In genomic region chr3:129461022-129461421, GRCh38 we compare ENCODE assay signal across 16 cellular contexts. TPM values are rescaled to one million over a fixed set of nuclear protein-coding genes. Genes with fewer than 3 reads are reported as not detected.
DNase-seq lines count a peak whose midpoint lies in the region; ATAC-seq, FAIRE-seq and TF ChIP-seq lines count a peak whose summit lies in the region.
"Had no signal": no experiment of that assay in that cellular context is flagged by ENCODE, and none has a peak within 500 bp of the region (broad histone marks: within the 10 kb centered on the region; RNA-seq: fewer than 3 reads in every experiment).

No MANE protein-coding gene starts in this region.

- H3K27me3 ChIP-seq in K562 (ENCODE audit: control insufficient read depth in 2 of 2, insufficient read depth in 2 of 2, low read length in 2 of 2): no peaks in the 10 kb centered on the region
- H3K27me3 ChIP-seq: left lung, tibial artery had no signal

- TF ChIP-seq CTCF in K562 (IDR thresholded peaks at IDR 0.05 in 2 of 3, conservative IDR thresholded peaks at IDR 0.05 in 1 of 3; ENCODE audit: insufficient read depth in 2 of 3, low read depth in 1 of 3, low read length in 3 of 3): no peak

- 33% methylated on average over 1 of the region's 1 CpG for WGBS in K562 (ENCODE audit: insufficient coverage, low coverage, missing lambda C conversion rate)

- no peaks in the 10 kb centered on the region for H3K79me2 ChIP-seq in K562 (ENCODE audit: control insufficient read depth, insufficient read depth, low read length)

- in situ Hi-C loops in K562 (cut with MboI): no loop called here

- peak overlapping the region; percentile 89 for H2AFZ ChIP-seq in K562 (ENCODE audit: low read depth, low read length)

- intact Hi-C loops in K562 (cut with micrococcal nuclease) (no loop called here), left colon (cut with DNase I, micrococcal nuclease) (no loop called here)

- no peak for TF ChIP-seq RAD21 in K562 (CRISPR knock-in tag; conservative IDR thresholded peaks at IDR 0.05 in 1 of 2, IDR thresholded peaks at IDR 0.05 in 1 of 2)

- peak overlapping the region in 1 of 2 experiments; percentile 86; a peak in 2 of 4 replicates for H3K9ac ChIP-seq in K562 (ENCODE audit: insufficient read depth in 1 of 2, low read depth in 2 of 2, low read length in 2 of 2)

- H3K27ac ChIP-seq in K562 (ENCODE audit: extremely low read depth, low read depth, low read length): peak overlapping the region; percentile 99
- H3K27ac ChIP-seq: left lung, tibial artery had no signal

- FAIRE-seq in K562 (lab: Jason Lieb, UNC): no peak
- FAIRE-seq: frontal cortex had no signal

- no peak for ATAC-seq in K562
- no peak for ATAC-seq in HG03045 (IDR thresholded peaks at IDR 0.05; ENCODE audit: unreplicated experiment)
- ATAC-seq in left colon: no peak

- H3K4me3 ChIP-seq in K562: no peak overlapping the region
- H3K4me3 ChIP-seq: left lung, tibial artery had no signal

- H4K20me1 ChIP-seq in K562 (replicated peaks; ENCODE audit: control insufficient read depth, insufficient read depth, low read length): no peaks in the 10 kb centered on the region

- POLR2A ChIA-PET in K562 (lab: Yijun Ruan, JAX): interaction anchor here (0.7 to 1.8 kb wide), 3 partner anchors 12 to 145 kb away, joined by 3 to 14 read pairs (median 3); partner anchors contain the start of genes IFT122 and MBD4

- H3K36me3 ChIP-seq in K562 (ENCODE audit: control insufficient read depth, insufficient read depth, low read length): peaks cover 4% of the 10 kb centered on the region; the same call in 1 of the 3 replicates

- no peak for TF ChIP-seq EP300 in K562 (IDR thresholded peaks at IDR 0.05; ENCODE audit: low read length)

- BruUV-seq in K562 (replicated peaks; lab: Mats Ljungman, UMichigan): no TSS peak

- DNase-seq in ELR (ENCODE audit: low read depth) (peak; percentile 93), HS-5 (ENCODE audit: low read depth) (peak; percentile 22), K562 (ENCODE audit: extremely low read depth in 1 of 4, low spot score in 3 of 4) (peak in 1 of 4 experiments; percentile 23), myocyte (ENCODE audit: low read depth) (peak; percentile 15), left colon (no peak), DMS153 (lab: John Stamatoyannopoulos, UW) (no peak)
- no peak for DNase-seq in stimulated activated naive CD4-positive, alpha-beta T cell (lab: John Stamatoyannopoulos, UW)
- DNase-seq: activated CD8-positive, alpha-beta memory T cell treated with anti-CD3 and anti-CD28 coated beads, Interleukin-2, amount 50 U/mL, for 48 hours; Calu3; central memory CD4-positive, alpha-beta T cell; left lung; NCI-H2029; T-helper 9 cell; tibial artery had no signal

- CTCF ChIA-PET in K562 (lab: Yijun Ruan, JAX; ENCODE audit: low intra/inter-chr PET ratio): no interaction called here

- no peak for TF ChIP-seq POLR2A in K562 (conservative IDR thresholded peaks at IDR 0.05)

- peak overlapping the region; percentile 90 for H3K4me2 ChIP-seq in K562 (ENCODE audit: insufficient read depth, low read length)

- no peaks in the 10 kb centered on the region for H3K9me1 ChIP-seq in K562 (ENCODE audit: control insufficient read depth, insufficient read depth, low read length)

- no peaks in the 10 kb centered on the region for H3K9me3 ChIP-seq in K562 (replicated peaks; ENCODE audit: control insufficient read depth, insufficient read depth, low read depth, low read length)
- H3K9me3 ChIP-seq: left lung, tibial artery had no signal

- peaks cover 14 to 39% of the 10 kb centered on the region in 2 experiments for H3K4me1 ChIP-seq in K562 (replicated peaks in 1 of 2; ENCODE audit: control insufficient read depth in 2 of 2, insufficient read depth in 2 of 2, low read length in 2 of 2)
- H3K4me1 ChIP-seq: left lung, tibial artery had no signal

TF ChIP-seq in K562, 482 proteins besides CTCF, POLR2A, EP300 and RAD21 (continues in another document):
- no peak for TF ChIP-seq MLX (CRISPR knock-in tag; conservative IDR thresholded peaks at IDR 0.05)

RNA-seq across cellular contexts. Expression of gene IFT122, which starts 21.0 kb away (rescaled TPM):
- 118 and 123 TPM in 2 replicates for total RNA-seq in K562 (2011; cell fraction: chromatin; rRNA removed; ENCODE audit: low replicate concordance)
- total RNA-seq in K562 (2011; cell fraction: nucleolus; rRNA removed): 58.6 and 64.5 TPM in 2 replicates
- 64.7 and 77.3 TPM in 2 replicates for total RNA-seq in K562 (2011; cell fraction: nucleoplasm; rRNA removed)
- 7.0 and 8.8 TPM in 2 replicates for total RNA-seq in K562 (2014; rRNA removed)
- 7.1 and 8.4 TPM in 2 replicates for total RNA-seq in K562 (2014; rRNA removed; fragmentation: Illumina TruSeq; extraction: Trizol)
- 7.7 and 8.2 TPM in 2 replicates for total RNA-seq in K562 (2015; rRNA removed; fragmentation: Illumina TruSeq; extraction: Trizol)
- 11.1 and 12.9 TPM in 2 replicates for total RNA-seq in K562 (2021)
- polyA plus RNA-seq in K562 (2011; rRNA removed): 11.5 and 15.5 TPM in 2 replicates
- polyA plus RNA-seq in K562 (2011; cell fraction: cytosol; rRNA removed): 11.0 and 12.7 TPM in 2 replicates
- polyA plus RNA-seq in K562 (2011; cell fraction: nucleus; rRNA removed): 45.8 and 67.6 TPM in 2 replicates
- 12.8 and 21.8 TPM in 2 replicates for polyA plus RNA-seq in K562 (2012)
- polyA plus RNA-seq in K562 (2014; fragmentation: Illumina TruSeq; extraction: Trizol): 8.4 and 9.0 TPM in 2 replicates
- polyA plus RNA-seq in K562 (2014; fragmentation: Nextera tagmentation; extraction: Ambion mirVana): 1 to 10 TPM; 2.4 to 7.0 TPM
- 9.6 and 11.1 TPM in 2 replicates for polyA plus RNA-seq in K562 (2014; rRNA removed)
- polyA minus RNA-seq in K562 (2011; rRNA and poly(A)+ RNA removed): 26.7 and 28.2 TPM in 2 replicates
- polyA minus RNA-seq in K562 (2011; cell fraction: cytosol; rRNA and poly(A)+ RNA removed): 7.8 and 15.9 TPM in 2 replicates
- polyA minus RNA-seq in K562 (2011; cell fraction: nucleus; rRNA and poly(A)+ RNA removed): 24.5 and 32.7 TPM in 2 replicates
- 8.1 and 10.7 TPM in 2 replicates for total RNA-seq in myocyte
- 21.7 TPM for polyA plus RNA-seq in myocyte (2012)
- 10 to 100 TPM; 18.8 to 21.6 TPM for total RNA-seq in left colon

RNA-seq across cellular contexts. Expression of gene MBD4, which starts 21.3 kb away (rescaled TPM):
- total RNA-seq in K562 (2011; cell fraction: chromatin; rRNA removed; ENCODE audit: low replicate concordance): 34.9 and 102 TPM in 2 replicates
- 20.8 and 23.4 TPM in 2 replicates for total RNA-seq in K562 (2011; cell fraction: nucleolus; rRNA removed)
- 40.0 and 49.9 TPM in 2 replicates for total RNA-seq in K562 (2011; cell fraction: nucleoplasm; rRNA removed)
- total RNA-seq in K562 (2014; rRNA removed) (28.4 and 32.8 TPM in 2 replicates), K562 (2014; rRNA removed; fragmentation: Illumina TruSeq; extraction: Trizol) (41.7 and 49.6 TPM in 2 replicates), K562 (2015; rRNA removed; fragmentation: Illumina TruSeq; extraction: Trizol) (47.4 and 55.1 TPM in 2 replicates), K562 (2021) (36.3 and 37.9 TPM in 2 replicates), myocyte (15.9 and 16.1 TPM in 2 replicates), left colon (10 to 100 TPM; 21.8 to 23.6 TPM)
- polyA plus RNA-seq in K562 (2011; rRNA removed) (60.2 and 63.9 TPM in 2 replicates), K562 (2014; fragmentation: Illumina TruSeq; extraction: Trizol) (43.5 and 49.1 TPM in 2 replicates), K562 (2014; fragmentation: Nextera tagmentation; extraction: Ambion mirVana) (10 to 100 TPM; 13.3 to 16.6 TPM), K562 (2014; rRNA removed) (39.0 and 48.0 TPM in 2 replicates)
- 13.2 and 24.9 TPM in 2 replicates for polyA plus RNA-seq in K562 (2011; cell fraction: cytosol; rRNA removed)
- 94.0 and 147 TPM in 2 replicates for polyA plus RNA-seq in K562 (2011; cell fraction: nucleus; rRNA removed)
- polyA plus RNA-seq in K562 (2012): 27.5 and 38.7 TPM in 2 replicates
- polyA minus RNA-seq in K562 (2011; rRNA and poly(A)+ RNA removed): 46.8 and 52.4 TPM in 2 replicates
- polyA minus RNA-seq in K562 (2011; cell fraction: cytosol; rRNA and poly(A)+ RNA removed): 12.2 and 21.6 TPM in 2 replicates
- 42.0 and 96.6 TPM in 2 replicates for polyA minus RNA-seq in K562 (2011; cell fraction: nucleus; rRNA and poly(A)+ RNA removed)
- polyA plus RNA-seq in myocyte (2012): 15.8 TPM

RNA-seq across cellular contexts. Expression of gene EFCAB12, which starts 32.6 kb away (rescaled TPM):
- total RNA-seq in K562 (2011; cell fraction: chromatin; rRNA removed; ENCODE audit: low replicate concordance): 2.6 and 4.9 TPM in 2 replicates
- 1.3 and 1.5 TPM in 2 replicates for total RNA-seq in K562 (2011; cell fraction: nucleolus; rRNA removed)
- 2.2 and 4.1 TPM in 2 replicates for total RNA-seq in K562 (2011; cell fraction: nucleoplasm; rRNA removed)
- 0.45 and 0.54 TPM in 2 replicates for total RNA-seq in K562 (2014; rRNA removed)
- total RNA-seq in K562 (2014; rRNA removed; fragmentation: Illumina TruSeq; extraction: Trizol): 0.29 and 0.44 TPM in 2 replicates
- total RNA-seq in K562 (2015; rRNA removed; fragmentation: Illumina TruSeq; extraction: Trizol): 0.72 and 0.76 TPM in 2 replicates
- total RNA-seq in K562 (2021): 0.95 and 1.1 TPM in 2 replicates
- polyA plus RNA-seq in K562 (2011; rRNA removed): 0.56 and 0.57 TPM in 2 replicates
- 0.31 and 0.46 TPM in 2 replicates for polyA plus RNA-seq in K562 (2011; cell fraction: cytosol; rRNA removed)
- 2.7 and 8.5 TPM in 2 replicates for polyA plus RNA-seq in K562 (2011; cell fraction: nucleus; rRNA removed)
- polyA plus RNA-seq in K562 (2012): 1.3 and 1.5 TPM in 2 replicates
- polyA plus RNA-seq in K562 (2014; fragmentation: Illumina TruSeq; extraction: Trizol): 0.76 and 0.95 TPM in 2 replicates
- polyA plus RNA-seq in K562 (2014; fragmentation: Nextera tagmentation; extraction: Ambion mirVana): under 1 TPM in 1 of 2 experiments, not detected in 1; 0.08 TPM
- 0.56 and 0.69 TPM in 2 replicates for polyA plus RNA-seq in K562 (2014; rRNA removed)
- polyA minus RNA-seq in K562 (2011; rRNA and poly(A)+ RNA removed): 0.46 and 0.93 TPM in 2 replicates
- not detected in 2 replicates for polyA minus RNA-seq in K562 (2011; cell fraction: cytosol; rRNA and poly(A)+ RNA removed)
- polyA minus RNA-seq in K562 (2011; cell fraction: nucleus; rRNA and poly(A)+ RNA removed): 1.4 and 1.5 TPM in 2 replicates
- 0.35 TPM in 1 of 2 replicates, not detected in the other for total RNA-seq in myocyte
- polyA plus RNA-seq in myocyte (2012): 0.10 TPM
- total RNA-seq in left colon: under 1 TPM; 0.56 to 0.58 TPM

Comparison
In these comparisons a context has a peak if more than half of its experiments do, and no peak if none do; other contexts are left out.
1. DNase-seq: peak in ELR (single experiment), HS-5 (single experiment) and myocyte (single experiment); none in left colon (0 of 2), stimulated activated naive CD4-positive, alpha-beta T cell (0 of 6) and DMS153 (single experiment).